8 cellular contexts compared by ENCODE assay signal in the genomic region with DNA sequence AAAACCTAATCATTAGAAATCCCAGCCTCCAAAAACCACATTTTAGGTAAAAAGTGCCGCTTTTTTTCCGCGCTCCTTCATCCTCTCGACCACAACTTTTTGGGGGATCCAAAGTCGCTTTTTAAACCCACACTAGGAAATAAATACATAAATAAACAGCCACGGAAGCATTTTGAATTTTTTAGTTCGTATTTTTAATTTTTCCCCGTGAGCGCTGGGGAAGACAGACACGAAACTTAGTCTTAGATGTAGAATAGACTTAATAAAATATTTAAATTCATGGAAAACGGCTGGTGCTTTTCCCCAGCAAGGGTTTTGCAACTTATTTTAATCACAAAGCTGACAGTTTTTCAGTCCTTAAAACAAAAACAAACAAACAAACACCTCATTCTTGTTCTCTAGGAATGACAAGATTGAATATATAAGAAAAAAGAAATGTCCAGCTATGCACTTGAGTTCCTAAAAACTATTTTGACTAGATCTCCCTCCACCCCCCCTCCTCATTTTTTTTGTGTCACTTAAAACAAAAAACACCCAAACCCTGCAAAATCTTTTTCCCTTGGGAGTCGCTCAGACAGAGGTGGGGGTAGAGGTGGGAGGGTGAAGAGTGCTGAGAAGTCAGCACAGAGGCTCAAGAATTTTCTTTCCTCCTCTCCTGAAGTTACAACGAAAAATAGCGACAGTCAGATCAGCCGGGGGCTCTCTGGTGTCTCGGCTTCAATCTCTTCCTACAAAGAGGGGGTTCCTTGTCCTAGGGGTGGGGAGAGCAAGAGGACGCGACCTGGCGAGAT.
A peak's percentile ranks its signal among the peaks of the same experiment; 100 is the strongest.
DNase-seq lines count a peak whose midpoint lies in the region; ATAC-seq and TF ChIP-seq lines count a peak whose summit lies in the region.

No MANE protein-coding gene starts in this region.

- CTCF ChIA-PET in AG04449 (lab: Yijun Ruan, JAX) = interaction anchor here (1.0 to 3.2 kb wide), 9 partner anchors 16 to 945 kb away, joined by 3 to 27 read pairs (median 5); no protein-coding TSS in a partner anchor

- ATAC-seq in GM19463 (IDR thresholded peaks at IDR 0.05; ENCODE audit: unreplicated experiment) = no peak

- in situ Hi-C loops in T47D (cut with HindIII; ENCODE audit: low pct_unique_long_range_greater_than_20kb, low sequenced_read_pairs) = no loop called here

- POLR2A ChIA-PET in AG04449 (lab: Yijun Ruan, JAX) = interaction anchor here (0.6 to 1.4 kb wide), 3 partner anchors 43 to 370 kb away, joined by 4 to 8 read pairs (median 5); a partner anchor contains a TSS

- no peak for TF ChIP-seq CTCF in AG04449 (IDR thresholded peaks at IDR 0.05; ENCODE audit: insufficient read depth, low read length, missing control alignments)

- H3K9ac ChIP-seq in HUES6 (ENCODE audit: low read length) (no peak overlapping the region), mucosa of rectum (ENCODE audit: low read depth in 1 of 2, low read length in 2 of 2) (peak overlapping the region; percentile 52 to 70)

- H3K27ac ChIP-seq in HUES6 (ENCODE audit: low read depth, low read length) (no peak overlapping the region), mucosa of rectum (ENCODE audit: low read depth in 2 of 2, low read length in 2 of 2) (peak overlapping the region; percentile 71 to 75)

- H3K27me3 ChIP-seq in HUES6 (ENCODE audit: control insufficient read depth, insufficient read depth, low read length) (peaks cover 92% of the 10 kb centered on the region), mucosa of rectum (ENCODE audit: control insufficient read depth in 2 of 2, insufficient read depth in 2 of 2, low read length in 2 of 2) (peaks cover 21 to 49% of the 10 kb centered on the region in 2 donors)

- H3K36me3 ChIP-seq in HUES6 (ENCODE audit: control insufficient read depth, insufficient read depth, low read length) (no peaks in the 10 kb centered on the region), mucosa of rectum (ENCODE audit: control insufficient read depth in 2 of 2, insufficient read depth in 2 of 2, low read length in 2 of 2) (no peaks in the 10 kb centered on the region)

- no peaks in the 10 kb centered on the region for H3K9me3 ChIP-seq in HUES6 (ENCODE audit: control insufficient read depth, insufficient read depth, low read depth, low read length)
- H3K9me3 ChIP-seq in mucosa of rectum (ENCODE audit: control insufficient read depth in 2 of 2, low read length in 2 of 2) = no peaks in the 10 kb centered on the region

- H3K4me1 ChIP-seq in HUES6 (ENCODE audit: control insufficient read depth, insufficient read depth, low read length) (peaks cover 18% of the 10 kb centered on the region), mucosa of rectum (ENCODE audit: control insufficient read depth in 2 of 2, insufficient read depth in 2 of 2, low read length in 2 of 2) (peaks cover 8 to 21% of the 10 kb centered on the region in 2 donors)

- DNase-seq in AG04449 (ENCODE audit: low read depth, low spot score) = no peak
- peak; percentile 7 to 25 for DNase-seq in T47D (ENCODE audit: low read depth in 1 of 2, low spot score in 1 of 2)
- no peak for DNase-seq in NCI-H2171 (lab: John Stamatoyannopoulos, UW)
- no peak for DNase-seq in activated effector memory CD4-positive, alpha-beta T cell treated with Interleukin-2 at 50 U/mL for 16 hours
- no peak for DNase-seq in cortex of kidney (lab: John Stamatoyannopoulos, UW)

- H3K4me3 ChIP-seq in AG04449 (ENCODE audit: low read depth, low read length) (peak overlapping the region; percentile 96), HUES6 (ENCODE audit: low read depth, low read length) (peak overlapping the region; percentile 81), mucosa of rectum (ENCODE audit: low read length in 2 of 2) (peak overlapping the region; percentile 73 to 79)

Comparison
In these comparisons a context has a peak if more than half of its experiments do, and no peak if none do; other contexts are left out.
1. DNase-seq: peak in T47D (2 of 2); none in AG04449 (single experiment), NCI-H2171 (single experiment), activated effector memory CD4-positive, alpha-beta T cell treated with Interleukin-2 at 50 U/mL for 16 hours (single experiment) and cortex of kidney (single experiment).
2. Peak in every context shown above with its lines, with median percentiles within 50 percentile points of each other: H3K4me3 ChIP-seq.